Comparison of ENCODE assay signal across 3 cellular contexts in the genomic region with DNA sequence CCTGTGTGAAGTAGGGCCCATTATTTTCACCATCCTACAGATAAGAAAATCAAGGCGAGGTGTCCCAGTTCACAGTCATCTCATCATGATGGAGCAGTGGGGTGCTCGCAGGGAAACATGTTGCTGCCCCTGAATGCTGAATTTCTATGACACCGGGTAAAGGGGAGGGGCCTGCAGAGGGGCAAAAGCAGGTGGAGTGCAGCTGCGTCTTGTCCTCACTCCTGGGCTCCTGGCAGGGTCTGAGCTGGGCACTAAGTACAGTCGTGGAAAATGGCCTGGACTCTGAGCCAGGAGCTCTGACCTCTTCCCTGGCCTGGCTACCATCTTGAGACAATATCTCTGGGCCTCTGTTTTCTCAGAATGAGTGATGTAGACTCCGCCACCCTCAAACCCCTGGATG.
TF ChIP-seq lines count a peak whose summit lies in the region.

No MANE protein-coding gene starts in this region.

TF ChIP-seq in HCT116, 20 proteins besides CTCF, POLR2A, EP300 and RAD21:
- TF ChIP-seq POLR2AphosphoS5 (IDR thresholded peaks at IDR 0.05; ENCODE audit: low read depth, low read length): no peak
- TF ChIP-seq SP1 (IDR thresholded peaks at IDR 0.05; ENCODE audit: low read depth): no peak

TF ChIP-seq in SK-N-SH, 30 proteins besides CTCF, POLR2A, EP300 and RAD21:
- TF ChIP-seq GATA2 (CRISPR knock-in tag; IDR thresholded peaks at IDR 0.05) (no peak), CHD2 (IDR thresholded peaks at IDR 0.05; ENCODE audit: low read length, partially characterized antibody) (no peak), SIN3A (IDR thresholded peaks at IDR 0.05; ENCODE audit: borderline replicate concordance, low read depth, low read length) (no peak), RXRA (IDR thresholded peaks at IDR 0.05; ENCODE audit: borderline replicate concordance, low read depth) (no peak), FOXJ3 (CRISPR knock-in tag; IDR thresholded peaks at IDR 0.05) (no peak), GABPA (IDR thresholded peaks at IDR 0.05; ENCODE audit: low read depth) (no peak), USF2 (IDR thresholded peaks at IDR 0.05; ENCODE audit: borderline replicate concordance, low read depth, low read length) (no peak), MAX (IDR thresholded peaks at IDR 0.05; ENCODE audit: low read depth) (no peak), ELF1 (IDR thresholded peaks at IDR 0.05) (no peak), MEF2A (IDR thresholded peaks at IDR 0.05; ENCODE audit: borderline replicate concordance, low read depth) (no peak), TCF12 (IDR thresholded peaks at IDR 0.05) (no peak), TAF1 (IDR thresholded peaks at IDR 0.05; ENCODE audit: borderline replicate concordance, low read depth, low read length) (no peak)

TF ChIP-seq in GM23338, 12 proteins besides CTCF, POLR2A, EP300 and RAD21:
- TF ChIP-seq EZH2 (IDR thresholded peaks at IDR 0.05; ENCODE audit: low read depth, unreplicated experiment): no peak
- no peak for TF ChIP-seq ZNF114 (CRISPR knock-in tag; IDR thresholded peaks at IDR 0.05)
- TF ChIP-seq ZNF462 (CRISPR knock-in tag; IDR thresholded peaks at IDR 0.05): no peak
- no peak for TF ChIP-seq POLR2AphosphoS5 (IDR thresholded peaks at IDR 0.05; ENCODE audit: low read depth)
- TF ChIP-seq ZNF331 (CRISPR knock-in tag; IDR thresholded peaks at IDR 0.05; ENCODE audit: low read depth): no peak
- no peak for TF ChIP-seq NANOG (IDR thresholded peaks at IDR 0.05; ENCODE audit: borderline replicate concordance)
- TF ChIP-seq CREB1 (CRISPR knock-in tag; IDR thresholded peaks at IDR 0.05; ENCODE audit: low read depth): no peak
- TF ChIP-seq REST (IDR thresholded peaks at IDR 0.05; ENCODE audit: unreplicated experiment): no peak
- TF ChIP-seq JUNB (IDR thresholded peaks at IDR 0.05; ENCODE audit: unreplicated experiment): no peak
- no peak for TF ChIP-seq ETS1 (IDR thresholded peaks at IDR 0.05)
- TF ChIP-seq EZH2phosphoT487 (IDR thresholded peaks at IDR 0.05; ENCODE audit: unreplicated experiment): no peak
- no peak for TF ChIP-seq STAT1 (IDR thresholded peaks at IDR 0.05; ENCODE audit: unreplicated experiment)
